Comparison of ENCODE assay signal across 23 cellular contexts in the genomic region with DNA sequence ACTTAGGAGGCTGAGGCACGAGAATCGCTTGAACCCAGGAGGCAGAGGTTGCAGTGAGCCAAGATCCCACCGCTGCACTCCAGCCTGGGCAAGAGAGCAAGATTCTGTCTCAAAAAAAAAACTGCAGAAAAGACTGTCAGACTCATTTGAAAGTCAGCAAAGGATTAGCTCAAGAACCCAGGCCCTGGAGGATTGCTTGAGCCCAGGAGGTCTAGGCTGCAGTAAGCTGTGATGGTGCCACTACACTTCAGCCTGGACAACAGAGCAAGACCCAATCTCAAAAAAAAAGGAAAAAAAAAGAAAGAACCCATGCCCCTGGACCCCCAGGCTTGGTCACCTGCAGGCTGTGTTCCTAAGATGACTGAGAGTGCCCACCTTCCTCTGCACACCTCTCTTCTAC. TPM values are rescaled to one million over a fixed set of nuclear protein-coding genes. Genes with fewer than 3 reads are reported as not detected.
"Had no signal": no experiment of that assay in that cellular context is flagged by ENCODE, and none has a peak within 500 bp of the region (broad histone marks: within the 10 kb centered on the region; RNA-seq: fewer than 3 reads in every experiment).

No MANE protein-coding gene starts in this region.

- H3K9me3 ChIP-seq: gastrocnemius medialis, heart right ventricle, mucosa of descending colon, sigmoid colon, stomach, thoracic aorta, transverse colon had no signal

- H3K4me3 Mint-ChIP-seq: naive thymus-derived CD8-positive, alpha-beta T cell; neural crest cell had no signal

- H3K27me3 ChIP-seq: sigmoid colon, transverse colon had no signal

- H3K4me1 ChIP-seq: gastrocnemius medialis, heart right ventricle had no signal

- ATAC-seq: esophagus mucosa; gastrocnemius medialis; heart right ventricle; mucosa of descending colon; naive thymus-derived CD8-positive, alpha-beta T cell had no signal

- DNase-seq: effector memory CD4-positive, alpha-beta T cell; gastrocnemius medialis; heart right ventricle; hypothalamus; kidney glomerular epithelial cell; mucosa of descending colon; naive thymus-derived CD8-positive, alpha-beta T cell; posterior cingulate gyrus; sigmoid colon; stimulated activated CD4-positive, alpha-beta T cell treated with anti-CD3 and anti-CD28 coated beads, Interleukin-2, amount 100 ng/mL, for 24 hours; stimulated activated CD4-positive, alpha-beta T cell treated with anti-CD3 and anti-CD28 coated beads, Interleukin-4, amount 100 ng/mL, for 4 hours; stimulated activated naive CD4-positive, alpha-beta T cell; stomach; substantia nigra; transverse colon had no signal

- H3K9me3 Mint-ChIP-seq: naive thymus-derived CD8-positive, alpha-beta T cell; neural crest cell had no signal

- H3K36me3 ChIP-seq: gastrocnemius medialis, heart right ventricle, sigmoid colon, stomach, thoracic aorta, transverse colon had no signal

- H3K27me3 Mint-ChIP-seq: naive thymus-derived CD8-positive, alpha-beta T cell had no signal

- H3K27ac ChIP-seq: gastrocnemius medialis, sigmoid colon, skin epidermis, stomach, thoracic aorta, transverse colon had no signal

- H3K36me3 Mint-ChIP-seq: naive thymus-derived CD8-positive, alpha-beta T cell had no signal

- H3K4me3 ChIP-seq: gastrocnemius medialis, heart right ventricle, mucosa of descending colon, sigmoid colon, skin epidermis, stomach, thoracic aorta, transverse colon had no signal

RNA-seq across cellular contexts. Expression of a gene that starts 16.2 kb away (rescaled TPM):
- total RNA-seq: gastrocnemius medialis; naive thymus-derived CD8-positive, alpha-beta T cell had no signal
- polyA plus RNA-seq: naive thymus-derived CD8-positive, alpha-beta T cell had no signal

RNA-seq across cellular contexts. Expression of a gene that starts 36.3 kb away (rescaled TPM):
- total RNA-seq: fibroblast of lung, lung microvascular endothelial cell, neural crest cell, osteocyte, pulmonary artery endothelial cell, transverse colon had no signal
- polyA plus RNA-seq: fibroblast of lung had no signal
